10 cellular contexts compared by ENCODE assay signal in genomic region chr6:84728602-84729001, GRCh38. TPM values are rescaled to one million over a fixed set of nuclear protein-coding genes. Genes with fewer than 3 reads are reported as not detected.
DNase-seq lines count a peak whose midpoint lies in the region; ATAC-seq and TF ChIP-seq lines count a peak whose summit lies in the region.
"Had no signal": no experiment of that assay in that cellular context is flagged by ENCODE, and none has a peak within 500 bp of the region (broad histone marks: within the 10 kb centered on the region; RNA-seq: fewer than 3 reads in every experiment).

No MANE protein-coding gene starts in this region.

- no peaks in the 10 kb centered on the region for H3K4me1 ChIP-seq in naive thymus-derived CD4-positive, alpha-beta T cell (ENCODE audit: control insufficient read depth in 2 of 2, insufficient read depth in 2 of 2, low read length in 2 of 2)
- H3K4me1 ChIP-seq: pancreas had no signal

- no peak overlapping the region for H3K4me3 ChIP-seq in WI38 (ENCODE audit: low read depth, low read length)
- H3K4me3 ChIP-seq in naive thymus-derived CD4-positive, alpha-beta T cell (ENCODE audit: low read length) = no peak overlapping the region
- H3K4me3 ChIP-seq: pancreas had no signal

- TF ChIP-seq CTCF in GM10266 (IDR thresholded peaks at IDR 0.05; ENCODE audit: control insufficient read depth, insufficient read depth, low read depth, missing control alignments) = peak; percentile 7
- TF ChIP-seq CTCF in WI38 (IDR thresholded peaks at IDR 0.05; ENCODE audit: low read depth, low read length) = peak; percentile 15; the same call in 1 of the 2 replicates

- DNase-seq in GM10266 (ENCODE audit: extremely low spot score) (no peak), HT-29 (ENCODE audit: low spot score) (peak; percentile 33), lung microvascular endothelial cell (ENCODE audit: low read depth in 2 of 2) (peak; percentile 29 to 46), DMS114 treated with DMSO at 0.1 percent for 48 hours (lab: John Stamatoyannopoulos, UW; ENCODE audit: unreplicated experiment) (no peak)
- no peak for DNase-seq in naive thymus-derived CD4-positive, alpha-beta T cell
- DNase-seq in stimulated activated naive CD4-positive, alpha-beta T cell (lab: John Stamatoyannopoulos, UW) = no peak
- DNase-seq: pancreas, Right ventricle myocardium superior had no signal

- intact Hi-C loops in naive thymus-derived CD4-positive, alpha-beta T cell (cut with micrococcal nuclease) = no loop called here

- H3K4me1 Mint-ChIP-seq in naive thymus-derived CD4-positive, alpha-beta T cell = no peaks in the 10 kb centered on the region

- H3K27ac Mint-ChIP-seq in naive thymus-derived CD4-positive, alpha-beta T cell = no peak overlapping the region

- no peak overlapping the region for H3K4me3 Mint-ChIP-seq in naive thymus-derived CD4-positive, alpha-beta T cell

- ATAC-seq in HG03097 (IDR thresholded peaks at IDR 0.05; ENCODE audit: low FRiP score, unreplicated experiment) = no peak
- ATAC-seq in naive thymus-derived CD4-positive, alpha-beta T cell = no peak
- ATAC-seq: pancreas had no signal

- peaks cover 0 to 4% (median 0%) of the 10 kb centered on the region in 5 donors for H3K27me3 Mint-ChIP-seq in naive thymus-derived CD4-positive, alpha-beta T cell

- H3K27me3 ChIP-seq in naive thymus-derived CD4-positive, alpha-beta T cell (ENCODE audit: control insufficient read depth in 2 of 2, insufficient read depth in 2 of 2, low read length in 2 of 2) = no peaks in the 10 kb centered on the region

- peaks cover 0 to 4% (median 0%) of the 10 kb centered on the region in 11 donors for H3K9me3 Mint-ChIP-seq in naive thymus-derived CD4-positive, alpha-beta T cell

- no peak overlapping the region for H3K27ac ChIP-seq in naive thymus-derived CD4-positive, alpha-beta T cell (ENCODE audit: low read depth, low read length)
- H3K27ac ChIP-seq: pancreas had no signal

- POLR2A ChIA-PET in naive thymus-derived CD4-positive, alpha-beta T cell (lab: Charles Lee) = no interaction called here

- no peaks in the 10 kb centered on the region for H3K36me3 Mint-ChIP-seq in naive thymus-derived CD4-positive, alpha-beta T cell

- CTCF ChIA-PET in naive thymus-derived CD4-positive, alpha-beta T cell (lab: Charles Lee) = interaction anchor here (0.6 kb wide), 1 partner anchor 1953 kb away, joined by 3 read pairs; no protein-coding TSS in a partner anchor

- no peaks in the 10 kb centered on the region for H3K36me3 ChIP-seq in naive thymus-derived CD4-positive, alpha-beta T cell (ENCODE audit: control insufficient read depth in 2 of 3, insufficient read depth in 3 of 3, low read length in 3 of 3)
- H3K36me3 ChIP-seq: pancreas had no signal

- no peaks in the 10 kb centered on the region for H3K9me3 ChIP-seq in naive thymus-derived CD4-positive, alpha-beta T cell (ENCODE audit: control insufficient read depth in 2 of 3, low read length in 3 of 3)
- H3K9me3 ChIP-seq: pancreas had no signal

RNA-seq across cellular contexts. Expression of gene TBX18, which starts 35.8 kb away (rescaled TPM):
- total RNA-seq in HT-29 (2014; rRNA removed; shearing (Covaris generic)) = not detected in 2 replicates
- 2.0 and 4.4 TPM in 2 replicates for total RNA-seq in lung microvascular endothelial cell
- total RNA-seq in naive thymus-derived CD4-positive, alpha-beta T cell = not detected
- polyA plus RNA-seq in naive thymus-derived CD4-positive, alpha-beta T cell = not detected

Comparison
In these comparisons a context has a peak if more than half of its experiments do, and no peak if none do; other contexts are left out.
1. DNase-seq: peak in HT-29 (single experiment) and lung microvascular endothelial cell (2 of 2); none in GM10266 (single experiment), naive thymus-derived CD4-positive, alpha-beta T cell (0 of 9), stimulated activated naive CD4-positive, alpha-beta T cell (0 of 6) and DMS114 treated with DMSO at 0.1 percent for 48 hours (single experiment).